In the genomic region with DNA sequence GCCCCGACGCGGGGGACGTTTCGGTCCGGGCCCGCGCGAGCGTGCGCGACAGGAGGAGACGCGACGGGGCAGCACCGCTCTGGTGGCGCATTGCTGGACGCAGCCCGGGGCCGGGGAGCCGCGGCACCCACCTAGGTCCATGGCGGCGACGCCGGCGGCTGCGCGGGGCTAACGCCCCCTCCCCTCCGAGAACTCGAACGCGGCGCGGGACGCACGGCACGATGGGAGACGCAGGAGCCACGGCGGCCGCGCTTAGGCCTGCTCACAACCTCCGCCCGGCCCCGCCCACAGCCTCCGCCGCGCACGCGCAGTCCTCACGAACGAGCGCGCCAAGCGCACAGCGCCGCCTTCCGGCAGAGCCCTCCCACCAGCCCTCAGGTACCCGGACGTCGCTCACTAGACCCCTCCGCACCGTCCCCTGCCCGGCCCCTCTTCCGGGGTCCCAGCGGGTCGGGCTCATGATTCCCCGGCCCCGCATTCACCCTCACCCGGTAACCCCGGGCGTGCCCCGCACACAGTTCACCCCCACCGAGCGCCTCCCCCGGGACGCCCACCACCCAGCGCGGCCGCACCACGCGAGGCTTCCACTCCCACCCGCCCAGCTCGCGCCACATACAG, we compare ENCODE assay signal across 8 cellular contexts. TPM values are rescaled to one million over a fixed set of nuclear protein-coding genes. Genes with fewer than 3 reads are reported as not detected.
DNase-seq lines count a peak whose midpoint lies in the region; ATAC-seq and TF ChIP-seq lines count a peak whose summit lies in the region.

A gene (minus strand): TSS at position 263 of the 618 bp plus-strand sequence. CDS start 122 bp downstream, at position 141.

- H3K9me3 Mint-ChIP-seq in nephron: peaks cover 13% of the 10 kb centered on the region

- TF ChIP-seq CTCF in fibroblast of the aortic adventitia (IDR thresholded peaks at IDR 0.05; ENCODE audit: insufficient read depth, low read length) (peak; percentile 91), nephron (IDR thresholded peaks at IDR 0.05; ENCODE audit: unreplicated experiment in 3 of 3) (peak; percentile 93 to 99 (median 97))

- ATAC-seq in GM21723 (IDR thresholded peaks at IDR 0.05; ENCODE audit: unreplicated experiment): peak; percentile 82
- peak; percentile 90 for ATAC-seq in stimulated activated naive CD8-positive, alpha-beta T cell treated with anti-CD3 and anti-CD28 coated beads, Interleukin-15, Interleukin-2, amounts not matched to agents 100 U/mL and 50 U/mL, for 24 hours

- no peaks in the 10 kb centered on the region for H3K27me3 Mint-ChIP-seq in nephron (ENCODE audit: low read depth)

- peaks cover 52% of the 10 kb centered on the region for H3K36me3 Mint-ChIP-seq in nephron (ENCODE audit: low read depth)

- DNase-seq in EH (ENCODE audit: low read depth) (peak; percentile 84), KG1 (lab: John Stamatoyannopoulos, UW) (peak; percentile 26), RPMI7951 (ENCODE audit: low read depth) (peak; percentile 75), fibroblast of the aortic adventitia (ENCODE audit: low read depth) (peak; percentile 82)
- peak; percentile 96 for DNase-seq in activated T-helper 9 cell treated with anti-CD3 and anti-CD28 coated beads, Interleukin-2, amount 50 U/mL, for 16 hours (ENCODE audit: low read depth)
- DNase-seq in stimulated activated naive CD8-positive, alpha-beta T cell treated with anti-CD3 and anti-CD28 coated beads, Interleukin-15, Interleukin-2, amounts not matched to agents 100 U/mL and 50 U/mL, for 24 hours: peak; percentile 99

- peak within 1 kb of the TSS; percentile 93 to 99 (median 95) for H3K4me3 Mint-ChIP-seq in nephron

- H3K4me3 ChIP-seq in fibroblast of the aortic adventitia (ENCODE audit: low read depth, low read length): peak within 1 kb of the TSS; percentile 84

- peak within 1 kb of the TSS; percentile 88 to 96 (median 90) for H3K27ac Mint-ChIP-seq in nephron

- peaks cover 21% of the 10 kb centered on the region for H3K4me1 Mint-ChIP-seq in nephron

RNA-seq across cellular contexts. Expression of the gene that starts here (rescaled TPM):
- total RNA-seq in RPMI7951 (2014; rRNA removed; shearing (Covaris generic)): 7.7 and 8.4 TPM in 2 replicates
- 16.7 and 21.3 TPM in 2 replicates for total RNA-seq in fibroblast of the aortic adventitia (ENCODE audit: low replicate concordance)

Comparison
In these comparisons a context has a peak if more than half of its experiments do, and no peak if none do; other contexts are left out.
1. Peak in every context shown above with its lines: DNase-seq, ATAC-seq and H3K4me3 ChIP-seq.
2. DNase-seq: peak in every context shown above with its lines; median percentile 99 in stimulated activated naive CD8-positive, alpha-beta T cell treated with anti-CD3 and anti-CD28 coated beads, Interleukin-15, Interleukin-2, amounts not matched to agents 100 U/mL and 50 U/mL, for 24 hours; 96 in activated T-helper 9 cell treated with anti-CD3 and anti-CD28 coated beads, Interleukin-2, amount 50 U/mL, for 16 hours; 84 in EH; 82 in fibroblast of the aortic adventitia; 75 in RPMI7951; 26 in KG1.